In genomic region chr1:101298663-101299062, GRCh38 we compare ENCODE assay signal across 17 cellular contexts.
DNase-seq lines count a peak whose midpoint lies in the region; ATAC-seq and TF ChIP-seq lines count a peak whose summit lies in the region.
"Had no signal": no experiment of that assay in that cellular context is flagged by ENCODE, and none has a peak within 500 bp of the region (broad histone marks: within the 10 kb centered on the region; RNA-seq: fewer than 3 reads in every experiment).

No MANE protein-coding gene starts in this region.

- H3K9me3 ChIP-seq in SK-N-SH (no peaks in the 10 kb centered on the region), left ventricle myocardium inferior (replicated peaks) (no peaks in the 10 kb centered on the region), spleen (no peaks in the 10 kb centered on the region), tibial artery (no peaks in the 10 kb centered on the region)

- DNase-seq in SK-N-SH = no peak
- DNase-seq in left ventricle myocardium inferior = no peak
- no peak for DNase-seq in left ventricle myocardium superior
- peak; percentile 83 for DNase-seq in dermis blood vessel endothelial cell
- no peak for DNase-seq in spleen
- no peak for DNase-seq in tibial artery
- no peak for DNase-seq in OCI-M1 (lab: John Stamatoyannopoulos, UW)
- DNase-seq: DMS 273 treated with DMSO at 0.1 percent for 48 hours, GF-D8, NCI-H1436 treated with DMSO at 0.1 percent for 48 hours, NCI-H2029 treated with DMSO at 0.1 percent for 48 hours, NCI-H748 treated with DMSO at 0.1 percent for 48 hours, PC-3 had no signal

- CTCF ChIA-PET in SK-N-SH (lab: Yijun Ruan, JAX) = interaction anchor here (2.0 to 5.9 kb wide), 2 partner anchors 8 to 11 kb away, joined by 7 to 61 read pairs; no protein-coding TSS in a partner anchor

- TF ChIP-seq CTCF in SK-N-SH (IDR thresholded peaks at IDR 0.05) (no peak), left ventricle myocardium inferior (IDR thresholded peaks at IDR 0.05; ENCODE audit: borderline replicate concordance) (no peak), spleen (IDR thresholded peaks at IDR 0.05 in 8 of 11, conservative IDR thresholded peaks at IDR 0.05 in 3 of 11) (no peak), tibial artery (IDR thresholded peaks at IDR 0.05) (no peak)

- no peaks in the 10 kb centered on the region for H3K79me2 ChIP-seq in SK-N-SH (ENCODE audit: insufficient read depth)

- 80% methylated on average over 3 of the region's 3 CpGs for WGBS in SK-N-SH (ENCODE audit: low lambda C conversion rate)
- WGBS in spleen, 5 donors = 33 to 66% (median 39%) methylated on average over 3 of the region's 3 CpGs

- no peak overlapping the region for H3K9ac ChIP-seq in SK-N-SH

- H3K4me3 ChIP-seq in SK-N-SH (ENCODE audit: low read depth in 2 of 2, low read length in 1 of 2) (no peak overlapping the region), left ventricle myocardium inferior (no peak overlapping the region), spleen (no peak overlapping the region), tibial artery (no peak overlapping the region)
- H3K4me3 ChIP-seq: K562 had no signal

- peaks cover 24% of the 10 kb centered on the region for H3F3A ChIP-seq in SK-N-SH (replicated peaks; ENCODE audit: insufficient read depth)

- H3K27me3 ChIP-seq in SK-N-SH (ENCODE audit: insufficient read depth) = no peaks in the 10 kb centered on the region
- H3K27me3 ChIP-seq in left ventricle myocardium inferior (ENCODE audit: low read depth) = no peaks in the 10 kb centered on the region
- no peaks in the 10 kb centered on the region for H3K27me3 ChIP-seq in spleen (replicated peaks in 1 of 7)
- H3K27me3 ChIP-seq in tibial artery = peaks cover 0 to 15% of the 10 kb centered on the region in 2 donors

- H3K4me1 ChIP-seq in SK-N-SH (ENCODE audit: control insufficient read depth in 1 of 2, insufficient read depth in 2 of 2, low read depth in 1 of 2, low read length in 1 of 2) = peaks cover 8% of the 10 kb centered on the region in 2 experiments; a peak in 3 of 4 replicates
- peaks cover 3% of the 10 kb centered on the region for H3K4me1 ChIP-seq in left ventricle myocardium inferior
- peaks cover 0 to 16% (median 8%) of the 10 kb centered on the region in 6 donors for H3K4me1 ChIP-seq in spleen
- H3K4me1 ChIP-seq in tibial artery = no peaks in the 10 kb centered on the region

- H3K9me2 ChIP-seq in SK-N-SH = no peaks in the 10 kb centered on the region

- H3K4me2 ChIP-seq in SK-N-SH = no peak overlapping the region

- H3K27ac ChIP-seq in SK-N-SH (ENCODE audit: low read depth in 2 of 2, low read length in 1 of 2) (no peak overlapping the region), left ventricle myocardium inferior (replicated peaks) (peak overlapping the region; percentile 33), spleen (peak overlapping the region; percentile 8 to 68 (median 47)), tibial artery (no peak overlapping the region)
- H3K27ac ChIP-seq: 22Rv1, RWPE1 had no signal

- POLR2A ChIA-PET in SK-N-SH (lab: Yijun Ruan, JAX) = no interaction called here

- TF ChIP-seq POLR2A in spleen (IDR thresholded peaks at IDR 0.05) = no peak

- TF ChIP-seq EP300 in SK-N-SH (IDR thresholded peaks at IDR 0.05; ENCODE audit: borderline replicate concordance in 1 of 2, low read depth in 1 of 2, low read length in 1 of 2) = no peak

- H3K36me3 ChIP-seq in SK-N-SH (replicated peaks in 1 of 2; ENCODE audit: control insufficient read depth in 1 of 2, insufficient read depth in 2 of 2, low read length in 1 of 2) (no peaks in the 10 kb centered on the region), left ventricle myocardium inferior (no peaks in the 10 kb centered on the region), spleen (peaks cover 0 to 10% (median 0%) of the 10 kb centered on the region in 6 donors), tibial artery (no peaks in the 10 kb centered on the region)

- intact Hi-C loops in left ventricle myocardium inferior (cut with micrococcal nuclease) (no loop called here), left ventricle myocardium superior (cut with micrococcal nuclease) (no loop called here), spleen (cut with DNase I; ENCODE audit: low total_unique reads) (loop anchor here (10.0 kb wide), 1 partner anchor 164 kb away; no protein-coding TSS in a partner anchor), tibial artery (cut with DNase I; ENCODE audit: low total_unique reads) (no loop called here)

- H4K20me1 ChIP-seq in SK-N-SH (ENCODE audit: insufficient read depth) = no peaks in the 10 kb centered on the region

- H2AFZ ChIP-seq in SK-N-SH (ENCODE audit: low read depth) = peak overlapping the region; percentile 44; the same call in 1 of the 2 replicates

- no peak for ATAC-seq in SK-N-SH treated with all-trans-retinoic acid at 6 μM for 48 hours
- no peak for ATAC-seq in left ventricle myocardium superior
- ATAC-seq: K562, PC-3 had no signal

- no peak for TF ChIP-seq RAD21 in SK-N-SH (IDR thresholded peaks at IDR 0.05; ENCODE audit: low read length)

TF ChIP-seq in SK-N-SH, 30 proteins besides CTCF, POLR2A, EP300 and RAD21 (continues in another document):
- TF ChIP-seq GATA2 (CRISPR knock-in tag; IDR thresholded peaks at IDR 0.05) (no peak), GABPA (IDR thresholded peaks at IDR 0.05; ENCODE audit: low read depth) (no peak), RXRA (IDR thresholded peaks at IDR 0.05; ENCODE audit: borderline replicate concordance, low read depth) (no peak), IRF3 (IDR thresholded peaks at IDR 0.05; ENCODE audit: low read depth, low read length) (no peak), TCF12 (IDR thresholded peaks at IDR 0.05) (no peak), POLR2AphosphoS5 (IDR thresholded peaks at IDR 0.05; ENCODE audit: low read depth, low read length) (no peak), SIN3A (IDR thresholded peaks at IDR 0.05; ENCODE audit: borderline replicate concordance, low read depth, low read length) (no peak), ZBTB33 (IDR thresholded peaks at IDR 0.05; ENCODE audit: borderline replicate concordance, low read depth) (no peak), TAF1 (IDR thresholded peaks at IDR 0.05; ENCODE audit: borderline replicate concordance, low read depth, low read length) (no peak)

TF ChIP-seq in SK-N-SH treated with all-trans-retinoic acid at 6 μM for 48 hours, 23 proteins besides CTCF, POLR2A, EP300 and RAD21:
- no peak for TF ChIP-seq GLIS3 (CRISPR knock-in tag; IDR thresholded peaks at IDR 0.05)

Comparison
In these comparisons a context has a peak if more than half of its experiments do, and no peak if none do; other contexts are left out.
1. H3K27ac ChIP-seq: peak in left ventricle myocardium inferior (single experiment) and spleen (8 of 8); none in SK-N-SH (0 of 2) and tibial artery (0 of 2).